ENCODE assay signal across 12 cellular contexts in the genomic region with DNA sequence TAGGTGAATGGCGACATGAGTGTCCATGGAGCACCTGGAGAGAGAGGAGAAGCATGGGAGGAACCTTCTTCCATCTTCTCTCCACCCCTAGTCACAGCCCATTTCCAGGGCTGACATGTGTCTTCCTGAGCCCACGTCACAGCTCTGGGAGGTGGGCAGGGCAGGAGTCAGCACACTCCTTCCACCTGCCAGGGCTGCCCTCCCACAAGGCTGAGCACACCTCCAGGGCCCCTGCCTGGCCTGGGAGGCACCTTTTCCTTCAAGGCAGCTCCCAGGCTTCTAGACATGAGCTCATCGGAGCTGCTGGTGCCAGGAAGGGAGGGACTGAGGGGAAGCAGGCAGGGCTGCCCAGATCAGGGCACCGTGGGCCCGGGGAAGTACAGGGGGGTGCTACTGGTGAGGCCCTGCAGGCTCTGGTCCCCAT. TPM values are rescaled to one million over a fixed set of nuclear protein-coding genes. Genes with fewer than 3 reads are reported as not detected.
DNase-seq lines count a peak whose midpoint lies in the region; ATAC-seq and TF ChIP-seq lines count a peak whose summit lies in the region.
"Had no signal": no experiment of that assay in that cellular context is flagged by ENCODE, and none has a peak within 500 bp of the region (broad histone marks: within the 10 kb centered on the region; RNA-seq: fewer than 3 reads in every experiment).

No MANE protein-coding gene starts in this region.

- no peaks in the 10 kb centered on the region for H3K27me3 Mint-ChIP-seq in MCF 10A (ENCODE audit: insufficient read depth, unreplicated experiment)

- peaks cover 47% of the 10 kb centered on the region for H4K20me1 ChIP-seq in BLaER1

- CTCF ChIA-PET in MCF 10A (lab: Yijun Ruan, JAX) = no interaction called here

- intact Hi-C loops in MCF 10A (cut with micrococcal nuclease) = no loop called here

- H3K4me1 ChIP-seq in BLaER1 = peaks cover 91% of the 10 kb centered on the region

- no peaks in the 10 kb centered on the region for H3K27me3 ChIP-seq in BLaER1

- peak overlapping the region; percentile 85 for H3K9ac ChIP-seq in BLaER1

- H3K9me3 ChIP-seq in BLaER1 = no peaks in the 10 kb centered on the region

- H3K27ac ChIP-seq in BLaER1 = peak overlapping the region; percentile 82

- peak; percentile 62 for DNase-seq in MCF 10A (ENCODE audit: unreplicated experiment)
- peak; percentile 67 for DNase-seq in iPS-NIHi11 (ENCODE audit: low spot score)
- peak; percentile 81 for DNase-seq in putamen (ENCODE audit: low spot score)
- DNase-seq in stimulated activated CD4-positive, alpha-beta T cell treated with anti-CD3 and anti-CD28 coated beads, Interleukin-12 subunit alpha, Interleukin-12 subunit beta, amount 100 ng/mL, for 4 hours = no peak
- DNase-seq in NCI-H2227 treated with DMSO at 0.1 percent for 48 hours (lab: John Stamatoyannopoulos, UW) = no peak
- DNase-seq in stimulated activated CD4-positive, alpha-beta T cell treated with anti-CD3 and anti-CD28 coated beads, Interleukin-2, amount 100 ng/mL, for 48 hours = no peak
- DNase-seq: activated CD8-positive, alpha-beta memory T cell treated with anti-CD3 and anti-CD28 coated beads for 24 hours; activated naive CD8-positive, alpha-beta T cell treated with anti-CD3 and anti-CD28 coated beads, Interleukin-2, amount 50 U/mL, for 24 hours; midbrain had no signal

- ATAC-seq in GM21737 (IDR thresholded peaks at IDR 0.05; ENCODE audit: unreplicated experiment) = no peak
- ATAC-seq: activated naive CD8-positive, alpha-beta T cell treated with anti-CD3 and anti-CD28 coated beads, Interleukin-2, amount 50 U/mL, for 24 hours had no signal

- H3K9me3 Mint-ChIP-seq in MCF 10A (ENCODE audit: unreplicated experiment) = no peaks in the 10 kb centered on the region
- H3K9me3 Mint-ChIP-seq: activated naive CD8-positive, alpha-beta T cell treated with anti-CD3 and anti-CD28 coated beads, Interleukin-2, amount 50 U/mL, for 24 hours had no signal

- TF ChIP-seq CTCF in MCF 10A (IDR thresholded peaks at IDR 0.05; ENCODE audit: unreplicated experiment) = no peak

- no TSS peak for BruUV-seq in MCF 10A (replicated peaks; lab: Mats Ljungman, UMichigan)

- H3K36me3 Mint-ChIP-seq in MCF 10A (ENCODE audit: insufficient read depth, unreplicated experiment) = no peaks in the 10 kb centered on the region

- POLR2A ChIA-PET in MCF 10A (lab: Yijun Ruan, JAX) = interaction anchor here (0.5 kb wide), 1 partner anchor 252 kb away, joined by 4 read pairs; no protein-coding TSS in a partner anchor

- H3K27ac Mint-ChIP-seq in MCF 10A (ENCODE audit: low read depth, unreplicated experiment) = no peak overlapping the region
- H3K27ac Mint-ChIP-seq: activated naive CD8-positive, alpha-beta T cell treated with anti-CD3 and anti-CD28 coated beads, Interleukin-2, amount 50 U/mL, for 24 hours had no signal

- no peak overlapping the region for H3K4me3 Mint-ChIP-seq in MCF 10A (ENCODE audit: unreplicated experiment)

- H3K4me2 ChIP-seq in BLaER1 = peak overlapping the region; percentile 93

- peaks cover 15% of the 10 kb centered on the region for H3K4me1 Mint-ChIP-seq in MCF 10A (ENCODE audit: insufficient read depth, unreplicated experiment)

- H3K4me3 ChIP-seq in BLaER1 = peak overlapping the region; percentile 93

- peaks cover 28% of the 10 kb centered on the region for H3K36me3 ChIP-seq in BLaER1

RNA-seq across cellular contexts. Expression of gene SYNPO, which starts 13.6 kb away (rescaled TPM):
- total RNA-seq in MCF 10A (2022) = 6.3 and 7.1 TPM in 2 replicates

RNA-seq across cellular contexts. Expression of gene MYOZ3, which starts 34.2 kb away (rescaled TPM):
- not detected in 2 replicates for total RNA-seq in MCF 10A (2022)
- total RNA-seq: NCI-H460 had no signal

Comparison
In these comparisons a context has a peak if more than half of its experiments do, and no peak if none do; other contexts are left out.
1. DNase-seq: peak in MCF 10A (single experiment), iPS-NIHi11 (single experiment) and putamen (single experiment); none in stimulated activated CD4-positive, alpha-beta T cell treated with anti-CD3 and anti-CD28 coated beads, Interleukin-12 subunit alpha, Interleukin-12 subunit beta, amount 100 ng/mL, for 4 hours (single experiment), NCI-H2227 treated with DMSO at 0.1 percent for 48 hours (single experiment) and stimulated activated CD4-positive, alpha-beta T cell treated with anti-CD3 and anti-CD28 coated beads, Interleukin-2, amount 100 ng/mL, for 48 hours (0 of 2).